ENCODE assay signal across 18 cellular contexts in genomic region chr4:176014583-176015108, GRCh38.
"Had no signal": no experiment of that assay in that cellular context is flagged by ENCODE, and none has a peak within 500 bp of the region (broad histone marks: within the 10 kb centered on the region; RNA-seq: fewer than 3 reads in every experiment).

No MANE protein-coding gene starts in this region.

- H3K4me3 Mint-ChIP-seq: activated naive CD4-positive, alpha-beta T cell treated with anti-CD3 and anti-CD28 coated beads for 36 hours; activated naive CD8-positive, alpha-beta T cell treated with anti-CD3 and anti-CD28 coated beads, Interleukin-2, amount 50 U/mL, for 24 hours; activated T-helper 17 cell treated with anti-CD3 and anti-CD28 coated beads, Interleukin-2, amount 50 U/mL, for 72 hours had no signal

- ATAC-seq: activated naive CD8-positive, alpha-beta T cell treated with anti-CD3 and anti-CD28 coated beads, Interleukin-2, amount 50 U/mL, for 24 hours; activated T-helper 17 cell treated with anti-CD3 and anti-CD28 coated beads, Interleukin-2, amount 50 U/mL, for 72 hours; right cardiac atrium; stimulated activated naive CD8-positive, alpha-beta T cell treated with anti-CD3 and anti-CD28 coated beads, Interleukin-15, Interleukin-2, amounts not matched to agents 100 U/mL and 50 U/mL, for 24 hours had no signal

- H3K27ac ChIP-seq: left ventricle myocardium inferior, suprapubic skin had no signal

- H3K4me1 ChIP-seq: left ventricle myocardium inferior, suprapubic skin had no signal

- H3K4me3 ChIP-seq: left ventricle myocardium inferior, suprapubic skin had no signal

- DNase-seq: activated CD4-positive, alpha-beta T cell treated with anti-CD3 and anti-CD28 coated beads, Interleukin-2, amount 50 U/mL, for 4 hours; activated CD4-positive, CD25-positive, alpha-beta regulatory T cell treated with anti-CD3 and anti-CD28 coated beads, Interleukin-2, amount 50 U/mL, for 72 hours; activated naive CD4-positive, alpha-beta T cell treated with anti-CD3 and anti-CD28 coated beads for 36 hours; activated naive CD8-positive, alpha-beta T cell treated with anti-CD3 and anti-CD28 coated beads, Interleukin-2, amount 50 U/mL, for 24 hours; aorta; dermis blood vessel endothelial cell; hypothalamus; left ventricle myocardium inferior; right cardiac atrium; small intestine; stimulated activated CD4-positive, alpha-beta T cell treated with anti-CD3 and anti-CD28 coated beads, Interleukin-4, amount 100 ng/mL, for 4 hours; stimulated activated CD8-positive, alpha-beta memory T cell treated with anti-CD3 and anti-CD28 coated beads, Interleukin-4, amount 100 ng/mL, for 48 hours; stimulated activated naive CD8-positive, alpha-beta T cell treated with anti-CD3 and anti-CD28 coated beads, Interleukin-15, Interleukin-2, amounts not matched to agents 100 U/mL and 50 U/mL, for 24 hours; T-helper 9 cell; trophoblast cell had no signal

- H3K9me3 Mint-ChIP-seq: activated naive CD4-positive, alpha-beta T cell treated with anti-CD3 and anti-CD28 coated beads for 36 hours; activated naive CD8-positive, alpha-beta T cell treated with anti-CD3 and anti-CD28 coated beads, Interleukin-2, amount 50 U/mL, for 24 hours had no signal

- H3K27me3 ChIP-seq: suprapubic skin had no signal

- H3K27me3 Mint-ChIP-seq: progenitor cell of endocrine pancreas had no signal

- H3K9me3 ChIP-seq: left ventricle myocardium inferior, suprapubic skin had no signal

- H3K4me1 Mint-ChIP-seq: activated naive CD8-positive, alpha-beta T cell treated with anti-CD3 and anti-CD28 coated beads, Interleukin-2, amount 50 U/mL, for 24 hours; activated T-helper 17 cell treated with anti-CD3 and anti-CD28 coated beads, Interleukin-2, amount 50 U/mL, for 72 hours had no signal

- H3K36me3 ChIP-seq: left ventricle myocardium inferior, suprapubic skin had no signal

- H3K27ac Mint-ChIP-seq: activated naive CD4-positive, alpha-beta T cell treated with anti-CD3 and anti-CD28 coated beads for 36 hours; activated naive CD8-positive, alpha-beta T cell treated with anti-CD3 and anti-CD28 coated beads, Interleukin-2, amount 50 U/mL, for 24 hours; activated T-helper 17 cell treated with anti-CD3 and anti-CD28 coated beads, Interleukin-2, amount 50 U/mL, for 72 hours; progenitor cell of endocrine pancreas had no signal
